Comparison of ENCODE assay signal across 2 cellular contexts in genomic region chr16:88318521-88318920, GRCh38.
TF ChIP-seq lines count a peak whose summit lies in the region.

No MANE protein-coding gene starts in this region.

TF ChIP-seq in A549, 52 proteins besides CTCF, POLR2A, EP300 and RAD21 (continued from another document):
- TF ChIP-seq ELK1 (IDR thresholded peaks at IDR 0.05; ENCODE audit: low read depth, low read length): no peak

TF ChIP-seq in H1, 55 proteins besides CTCF, POLR2A, EP300 and RAD21 (continued from another document):
- no peak for TF ChIP-seq USF2 (IDR thresholded peaks at IDR 0.05; ENCODE audit: low read length)
